ENCODE assay signal across 20 cellular contexts in genomic region chr19:38524369-38524768, GRCh38.
"Had no signal": no experiment of that assay in that cellular context is flagged by ENCODE, and none has a peak within 500 bp of the region (broad histone marks: within the 10 kb centered on the region; RNA-seq: fewer than 3 reads in every experiment).

No MANE protein-coding gene starts in this region.

- H3K4me3 ChIP-seq: PC-9, SJSA1, SK-N-MC had no signal

- H3K36me3 ChIP-seq: SJSA1 had no signal

- H3K4me1 ChIP-seq: SJSA1 had no signal

- H3K27ac ChIP-seq: PC-9, SJSA1, SK-N-MC had no signal

- H3K9me3 ChIP-seq: SJSA1 had no signal

- DNase-seq: KBM-7; MV-4-11; NCI-H1048; NCI-H1105; NCI-H1417; NCI-H1436 treated with DMSO at 0.1 percent for 48 hours; NCI-H1694; NCI-H187 treated with DMSO at 0.1 percent for 48 hours; NCI-H2029 treated with DMSO at 0.1 percent for 48 hours; NCI-H2227 treated with DMSO at 0.1 percent for 48 hours; NCI-H524; NCI-H69; NCI-H774; NK-92 treated with Interleukin-12 subunit alpha and Interleukin-12 subunit beta, amount 100 ng/mL, for 24 hours; PC-9; Right ventricle myocardium superior; RPMI8226; SIG-M5 had no signal
